8 cellular contexts compared by ENCODE assay signal in the genomic region with DNA sequence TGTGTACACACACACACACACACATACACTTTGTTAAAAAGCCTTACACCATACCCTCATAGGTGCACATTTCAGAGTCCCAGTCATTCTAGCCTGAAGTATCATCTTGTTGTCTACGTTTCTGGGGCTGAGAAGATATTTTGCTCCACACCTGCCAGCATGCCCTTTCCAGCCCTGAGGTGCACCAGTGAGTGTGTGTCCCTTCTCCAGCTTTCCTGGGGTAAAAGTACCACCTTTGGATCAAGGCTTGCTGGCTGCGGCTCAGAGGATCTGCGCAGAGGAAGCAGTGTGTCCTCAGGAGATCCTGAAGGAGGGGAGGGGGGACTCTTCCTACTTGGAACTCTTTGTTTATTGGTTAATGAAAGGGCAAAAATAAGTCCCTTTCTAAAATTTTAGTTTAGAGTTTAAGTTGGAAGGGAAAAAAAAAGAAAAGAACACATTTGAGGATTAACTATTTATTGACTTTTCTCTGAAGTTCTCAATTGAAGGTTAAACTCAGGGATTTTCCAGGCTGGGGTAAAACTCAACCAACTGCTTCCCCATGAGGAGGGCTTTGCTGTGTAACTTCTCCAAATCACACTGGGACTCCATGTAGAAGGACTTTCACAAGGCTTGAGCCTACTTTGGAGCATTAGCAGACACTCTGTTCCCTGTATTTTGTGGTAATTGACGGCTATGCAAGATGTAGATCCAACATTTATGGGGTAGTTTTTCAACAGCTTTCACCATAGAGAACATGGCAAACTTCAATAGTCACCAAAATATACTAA.
DNase-seq lines count a peak whose midpoint lies in the region; ATAC-seq, FAIRE-seq and TF ChIP-seq lines count a peak whose summit lies in the region.

No MANE protein-coding gene starts in this region.

- H3K4me1 ChIP-seq in kidney (ENCODE audit: control insufficient read depth in 1 of 2, insufficient read depth in 1 of 2, low read depth in 1 of 2, low read length in 2 of 2), result peaks cover 0 to 7% of the 10 kb centered on the region in 2 donors
- H3K4me1 ChIP-seq in thoracic aorta (ENCODE audit: control insufficient read depth in 1 of 2, low read depth in 2 of 2), result peaks cover 2 to 45% of the 10 kb centered on the region in 2 donors

- no peaks in the 10 kb centered on the region for H3K9me3 Mint-ChIP-seq in activated T-helper 17 cell treated with anti-CD3 and anti-CD28 coated beads, Interleukin-2, amount 50 U/mL, for 72 hours

- no peaks in the 10 kb centered on the region for H3K27me3 ChIP-seq in thoracic aorta (replicated peaks; ENCODE audit: insufficient read depth)

- FAIRE-seq in kidney (lab: Jason Lieb, UNC), result no peak

- DNase-seq in SIG-M5 treated with dmso at 0.1 percent for 504 hours (lab: John Stamatoyannopoulos, UW; ENCODE audit: unreplicated experiment) (peak; percentile 18), SIG-M5 (lab: John Stamatoyannopoulos, UW) (no peak), kidney (peak; percentile 57), thoracic aorta (ENCODE audit: low spot score) (no peak), NCI-H446 treated with DMSO at 0.1 percent for 48 hours (lab: John Stamatoyannopoulos, UW) (no peak), NCI-H226 (no peak), NCI-H510A (lab: John Stamatoyannopoulos, UW) (no peak)

- H3K27ac ChIP-seq in kidney (ENCODE audit: low read depth in 2 of 2, low read length in 2 of 2) (peak overlapping the region; percentile 60 to 66), thoracic aorta (peak overlapping the region in 1 of 2 donors; percentile 77)

- no peak overlapping the region for H3K9ac ChIP-seq in kidney (ENCODE audit: low read length in 2 of 2)

- no peaks in the 10 kb centered on the region for H3K36me3 ChIP-seq in kidney (ENCODE audit: control insufficient read depth in 1 of 2, insufficient read depth in 2 of 2, low read length in 2 of 2)
- no peaks in the 10 kb centered on the region for H3K36me3 ChIP-seq in thoracic aorta

- TF ChIP-seq CTCF in kidney (IDR thresholded peaks at IDR 0.05; ENCODE audit: borderline replicate concordance, extremely low read depth, insufficient read depth), result no peak
- no peak for TF ChIP-seq CTCF in thoracic aorta (IDR thresholded peaks at IDR 0.05)

- H3K4me3 Mint-ChIP-seq in activated T-helper 17 cell treated with anti-CD3 and anti-CD28 coated beads, Interleukin-2, amount 50 U/mL, for 72 hours, result peak overlapping the region; percentile 86

- peaks cover 27% of the 10 kb centered on the region for H3K4me1 Mint-ChIP-seq in activated T-helper 17 cell treated with anti-CD3 and anti-CD28 coated beads, Interleukin-2, amount 50 U/mL, for 72 hours

- H3K9me3 ChIP-seq in kidney (ENCODE audit: control insufficient read depth in 1 of 2, low read length in 2 of 2) (no peaks in the 10 kb centered on the region), thoracic aorta (no peaks in the 10 kb centered on the region)

- ATAC-seq in activated T-helper 17 cell treated with anti-CD3 and anti-CD28 coated beads, Interleukin-2, amount 50 U/mL, for 72 hours (replicated peaks), result no peak
- ATAC-seq in thoracic aorta (ENCODE audit: insufficient number of reproducible peaks, low FRiP score, low read depth), result no peak

- H3K4me3 ChIP-seq in kidney (ENCODE audit: low read length in 2 of 2) (peak overlapping the region; percentile 61 to 72), thoracic aorta (peak overlapping the region; percentile 79)

- intact Hi-C loops in kidney (cut with DNase I), result no loop called here

- peak overlapping the region; percentile 97 for H3K27ac Mint-ChIP-seq in activated T-helper 17 cell treated with anti-CD3 and anti-CD28 coated beads, Interleukin-2, amount 50 U/mL, for 72 hours

- no peaks in the 10 kb centered on the region for H3K27me3 Mint-ChIP-seq in activated T-helper 17 cell treated with anti-CD3 and anti-CD28 coated beads, Interleukin-2, amount 50 U/mL, for 72 hours

- peaks cover 77% of the 10 kb centered on the region for H3K36me3 Mint-ChIP-seq in activated T-helper 17 cell treated with anti-CD3 and anti-CD28 coated beads, Interleukin-2, amount 50 U/mL, for 72 hours (ENCODE audit: low read depth)

Comparison
In these comparisons a context has a peak if more than half of its experiments do, and no peak if none do; other contexts are left out.
1. DNase-seq: peak in SIG-M5 treated with dmso at 0.1 percent for 504 hours (single experiment) and kidney (single experiment); none in SIG-M5 (single experiment), thoracic aorta (single experiment), NCI-H446 treated with DMSO at 0.1 percent for 48 hours (single experiment), NCI-H226 (single experiment) and NCI-H510A (single experiment).